ENCODE assay signal across 18 cellular contexts in the genomic region with DNA sequence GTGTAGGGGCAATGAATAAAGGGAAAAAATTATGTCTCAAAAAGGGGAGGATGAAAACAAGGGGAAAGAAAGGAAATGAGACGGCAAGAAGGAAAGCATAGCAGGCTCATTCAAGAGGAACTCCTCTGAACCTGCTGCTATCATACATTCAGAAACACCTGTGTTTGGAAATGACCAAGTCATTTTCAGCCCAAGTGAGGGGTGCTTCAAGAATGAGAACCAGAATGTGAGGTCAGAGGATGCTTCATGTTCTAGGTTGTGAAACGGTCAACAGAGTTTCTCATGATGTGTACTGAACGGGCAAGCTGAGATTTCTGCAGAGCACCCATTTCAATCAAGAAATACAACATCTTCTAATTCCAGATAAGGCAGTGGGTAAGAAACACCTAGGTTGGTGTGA.
DNase-seq lines count a peak whose midpoint lies in the region; ATAC-seq, FAIRE-seq and TF ChIP-seq lines count a peak whose summit lies in the region.
"Had no signal": no experiment of that assay in that cellular context is flagged by ENCODE, and none has a peak within 500 bp of the region (broad histone marks: within the 10 kb centered on the region; RNA-seq: fewer than 3 reads in every experiment).

No MANE protein-coding gene starts in this region.

- no peaks in the 10 kb centered on the region for H3K36me3 Mint-ChIP-seq in neural crest cell (ENCODE audit: low read depth)
- H3K36me3 Mint-ChIP-seq: CD8-positive, alpha-beta T cell; mesothelial cell of epicardium had no signal

- no peak overlapping the region for H3K4me3 Mint-ChIP-seq in neural crest cell
- H3K4me3 Mint-ChIP-seq: activated CD4-positive, alpha-beta T cell treated with anti-CD3 and anti-CD28 coated beads, Interleukin-2, amount 10 ng/mL, durations not matched to agents 24 days and 14 days; activated T-helper 17 cell treated with anti-CD3 and anti-CD28 coated beads, Interleukin-2, amount 50 U/mL, for 72 hours; CD8-positive, alpha-beta T cell; mesothelial cell of epicardium; T-helper 1 cell treated with Interleukin-12 subunit alpha and Interleukin-12 subunit beta and Interleukin-4 antibody, amounts not matched to agents 30 μg/mL and 1 μg/mL, for 36 hours had no signal

- TF ChIP-seq CTCF in neural crest cell (conservative IDR thresholded peaks at IDR 0.05) = no peak

- DNase-seq in neural crest cell (ENCODE audit: low read depth, low spot score) (no peak), NCI-H2107 (lab: John Stamatoyannopoulos, UW) (no peak), RCC 7860 (ENCODE audit: low spot score) (no peak), MV-4-11 (lab: John Stamatoyannopoulos, UW) (no peak)
- DNase-seq: activated CD4-positive, alpha-beta T cell treated with anti-CD3 and anti-CD28 coated beads, Interleukin-2, amount 10 ng/mL, durations not matched to agents 24 days and 14 days; CD8-positive, alpha-beta T cell; dorsolateral prefrontal cortex; GF-D8; NCI-H2227 treated with DMSO at 0.1 percent for 48 hours; transverse colon had no signal

- H3K9me3 Mint-ChIP-seq in neural crest cell = no peaks in the 10 kb centered on the region
- H3K9me3 Mint-ChIP-seq: activated T-helper 17 cell treated with anti-CD3 and anti-CD28 coated beads, Interleukin-2, amount 50 U/mL, for 72 hours; CD8-positive, alpha-beta T cell; mesothelial cell of epicardium had no signal

- no peak for FAIRE-seq in RCC 7860 (lab: Jason Lieb, UNC)
- FAIRE-seq: astrocyte had no signal

- peak overlapping the region; percentile 72 for H3K27ac Mint-ChIP-seq in neural crest cell (ENCODE audit: unreplicated experiment)
- H3K27ac Mint-ChIP-seq: activated CD4-positive, alpha-beta T cell treated with anti-CD3 and anti-CD28 coated beads, Interleukin-2, amount 10 ng/mL, durations not matched to agents 24 days and 14 days; activated T-helper 17 cell treated with anti-CD3 and anti-CD28 coated beads, Interleukin-2, amount 50 U/mL, for 72 hours; CD8-positive, alpha-beta T cell; mesothelial cell of epicardium; T-helper 1 cell treated with Interleukin-12 subunit alpha and Interleukin-12 subunit beta and Interleukin-4 antibody, amounts not matched to agents 30 μg/mL and 1 μg/mL, for 36 hours had no signal

- ATAC-seq in GM19023 (IDR thresholded peaks at IDR 0.05; ENCODE audit: unreplicated experiment) = peak; percentile 53
- peak; percentile 64 for ATAC-seq in GM21737 (IDR thresholded peaks at IDR 0.05; ENCODE audit: unreplicated experiment)
- ATAC-seq in HG03103 (IDR thresholded peaks at IDR 0.05; ENCODE audit: low read depth, unreplicated experiment) = peak; percentile 43
- ATAC-seq: CD8-positive, alpha-beta T cell; Panc1 had no signal

- no peaks in the 10 kb centered on the region for H3K27me3 Mint-ChIP-seq in neural crest cell (ENCODE audit: low read depth)
- H3K27me3 Mint-ChIP-seq: activated CD4-positive, alpha-beta T cell treated with anti-CD3 and anti-CD28 coated beads, Interleukin-2, amount 10 ng/mL, durations not matched to agents 24 days and 14 days; activated T-helper 17 cell treated with anti-CD3 and anti-CD28 coated beads, Interleukin-2, amount 50 U/mL, for 72 hours had no signal

- H3K4me1 Mint-ChIP-seq in neural crest cell = peaks cover 7% of the 10 kb centered on the region
- H3K4me1 Mint-ChIP-seq: mesothelial cell of epicardium had no signal
